16 cellular contexts compared by ENCODE assay signal in genomic region chr14:90091393-90091792, GRCh38. TPM values are rescaled to one million over a fixed set of nuclear protein-coding genes. Genes with fewer than 3 reads are reported as not detected.
DNase-seq lines count a peak whose midpoint lies in the region; ATAC-seq and TF ChIP-seq lines count a peak whose summit lies in the region.
"Had no signal": no experiment of that assay in that cellular context is flagged by ENCODE, and none has a peak within 500 bp of the region (broad histone marks: within the 10 kb centered on the region; RNA-seq: fewer than 3 reads in every experiment).

No MANE protein-coding gene starts in this region.

- H3K36me3 ChIP-seq in MG63 = no peaks in the 10 kb centered on the region
- H3K36me3 ChIP-seq in endodermal cell (ENCODE audit: control insufficient read depth, insufficient read depth, low read length) = no peaks in the 10 kb centered on the region

- peaks cover 18% of the 10 kb centered on the region for H3K9me3 Mint-ChIP-seq in endodermal cell
- H3K9me3 Mint-ChIP-seq: activated CD8-positive, alpha-beta T cell treated with anti-CD3 and anti-CD28 coated beads for 36 hours; T-cell had no signal

- DNase-seq in AG10803 (ENCODE audit: low read depth) (peak; percentile 30), MG63 (peak; percentile 56), astrocyte of the hippocampus (ENCODE audit: low read depth, low spot score) (peak; percentile 95), islet precursor cell (peak; percentile 10), endodermal cell (no peak)
- no peak for DNase-seq in stimulated activated naive CD8-positive, alpha-beta T cell treated with anti-CD3 and anti-CD28 coated beads, Interleukin-15, Interleukin-2, amounts not matched to agents 100 U/mL and 50 U/mL, for 24 hours
- DNase-seq: activated CD8-positive, alpha-beta T cell treated with anti-CD3 and anti-CD28 coated beads for 36 hours; activated naive CD4-positive, alpha-beta T cell treated with anti-CD3 and anti-CD28 coated beads, Interleukin-2, amount 50 U/mL, for 16 hours; naive B cell; NK-92 treated with Interleukin-12 subunit alpha and Interleukin-12 subunit beta, amount 100 ng/mL, for 24 hours; stimulated activated naive CD8-positive, alpha-beta T cell treated with anti-CD3 and anti-CD28 coated beads, Interleukin-15, amount 100 ng/mL, for 72 hours; T-cell had no signal

- H3K36me3 Mint-ChIP-seq in endodermal cell (ENCODE audit: low read depth) = no peaks in the 10 kb centered on the region
- H3K36me3 Mint-ChIP-seq: T-cell had no signal

- H3K9me3 ChIP-seq in MG63 = no peaks in the 10 kb centered on the region
- peaks cover 8% of the 10 kb centered on the region for H3K9me3 ChIP-seq in endodermal cell (ENCODE audit: control insufficient read depth, low read length)

- H3K9ac ChIP-seq in endodermal cell (ENCODE audit: extremely low read depth, low read length, poor library complexity, severe bottlenecking) = no peak overlapping the region
- H3K9ac ChIP-seq: BLaER1 treated with 17β-estradiol and CSF1 and Interleukin-3, amounts not matched to agents 10 nM and 100 nM had no signal

- H3K4me3 ChIP-seq in AG10803 (ENCODE audit: low read length) = no peak overlapping the region
- no peak overlapping the region for H3K4me3 ChIP-seq in MG63
- no peak overlapping the region for H3K4me3 ChIP-seq in endodermal cell (ENCODE audit: low read length)
- H3K4me3 ChIP-seq: GM23338 had no signal

- H3K27me3 ChIP-seq in MG63 = no peaks in the 10 kb centered on the region
- H3K27me3 ChIP-seq in endodermal cell (ENCODE audit: control insufficient read depth, insufficient read depth, low read length, poor library complexity, severe bottlenecking) = peaks cover 4% of the 10 kb centered on the region
- H3K27me3 ChIP-seq: BLaER1 treated with 17β-estradiol and CSF1 and Interleukin-3, amounts not matched to agents 10 nM and 100 nM had no signal

- 92 to 100% methylated on average over 1 of the region's 1 CpG for WGBS in endodermal cell (ENCODE audit: insufficient coverage in 1 of 2, insufficient read length in 1 of 2), 2 experiments

- H3K27ac ChIP-seq in endodermal cell (ENCODE audit: low read depth, low read length) = no peak overlapping the region

- peaks cover 12% of the 10 kb centered on the region for H3K4me1 Mint-ChIP-seq in endodermal cell
- H3K4me1 Mint-ChIP-seq: naive B cell, T-cell had no signal

- TF ChIP-seq CTCF in AG10803 (conservative IDR thresholded peaks at IDR 0.05; ENCODE audit: low read length) (no peak), endodermal cell (conservative IDR thresholded peaks at IDR 0.05) (no peak)

- H3K27me3 Mint-ChIP-seq in endodermal cell (ENCODE audit: insufficient read depth) = peaks cover 47% of the 10 kb centered on the region

- peaks cover 5% of the 10 kb centered on the region for H3K4me1 ChIP-seq in endodermal cell (ENCODE audit: control insufficient read depth, insufficient read depth, low read length)

- H3K27ac Mint-ChIP-seq in endodermal cell = no peak overlapping the region
- H3K27ac Mint-ChIP-seq: activated CD8-positive, alpha-beta T cell treated with anti-CD3 and anti-CD28 coated beads for 36 hours; GM23338; T-cell had no signal

- no peak for ATAC-seq in HG03442 (IDR thresholded peaks at IDR 0.05; ENCODE audit: unreplicated experiment)
- no peak for ATAC-seq in HG02678 (IDR thresholded peaks at IDR 0.05; ENCODE audit: unreplicated experiment)
- ATAC-seq in stimulated activated naive CD8-positive, alpha-beta T cell treated with anti-CD3 and anti-CD28 coated beads, Interleukin-15, Interleukin-2, amounts not matched to agents 100 U/mL and 50 U/mL, for 24 hours = no peak
- ATAC-seq: activated CD8-positive, alpha-beta T cell treated with anti-CD3 and anti-CD28 coated beads for 36 hours; GM23338; stimulated activated naive CD8-positive, alpha-beta T cell treated with anti-CD3 and anti-CD28 coated beads, Interleukin-15, amount 100 ng/mL, for 72 hours; T-cell had no signal

- no peak overlapping the region for H3K4me3 Mint-ChIP-seq in endodermal cell
- H3K4me3 Mint-ChIP-seq: activated CD8-positive, alpha-beta T cell treated with anti-CD3 and anti-CD28 coated beads for 36 hours; GM23338; naive B cell; stimulated activated naive CD8-positive, alpha-beta T cell treated with anti-CD3 and anti-CD28 coated beads, Interleukin-15, amount 100 ng/mL, for 72 hours; T-cell had no signal

RNA-seq across cellular contexts. Expression of gene KCNK13, which starts 29.6 kb away (rescaled TPM):
- total RNA-seq in MG63 (2014; rRNA removed; shearing (Covaris generic); ENCODE audit: low replicate concordance) = not detected in 2 replicates
- 1 to 10 TPM in 1 of 2 donors, under 1 TPM in 1; 0.58 to 1.3 TPM for total RNA-seq in endodermal cell
- polyA plus RNA-seq in endodermal cell (2013, experiment 1 of 2) = 0.28 TPM
- polyA plus RNA-seq in endodermal cell (2013, experiment 2 of 2) = 0.37 TPM
- total RNA-seq: activated CD8-positive, alpha-beta T cell treated with anti-CD3 and anti-CD28 coated beads for 36 hours; T-cell had no signal

Comparison
In these comparisons a context has a peak if more than half of its experiments do, and no peak if none do; other contexts are left out.
1. DNase-seq: peak in AG10803 (single experiment), MG63 (single experiment), astrocyte of the hippocampus (single experiment) and islet precursor cell (single experiment); none in endodermal cell (single experiment) and stimulated activated naive CD8-positive, alpha-beta T cell treated with anti-CD3 and anti-CD28 coated beads, Interleukin-15, Interleukin-2, amounts not matched to agents 100 U/mL and 50 U/mL, for 24 hours (single experiment).